Comparison of ENCODE assay signal across 8 cellular contexts in genomic region chr1:19596719-19597462, GRCh38.
DNase-seq lines count a peak whose midpoint lies in the region; ATAC-seq and TF ChIP-seq lines count a peak whose summit lies in the region.

No MANE protein-coding gene starts in this region.

- peaks cover 11% of the 10 kb centered on the region; the same call in 1 of the 2 replicates for H3K4me1 ChIP-seq in OCI-LY3 (ENCODE audit: low read length)

- DNase-seq in DMS 273 treated with DMSO at 0.1 percent for 48 hours (lab: John Stamatoyannopoulos, UW) (peak; percentile 95), HuH-7.5 (ENCODE audit: low spot score) (peak; percentile 81), activated T-cell treated with anti-CD3 and anti-CD28 coated beads for 24 hours (ENCODE audit: low read depth) (peak; percentile 96), epidermal melanocyte (ENCODE audit: insufficient read length, low spot score) (peak; percentile 94), midbrain (lab: John Stamatoyannopoulos, UW) (peak; percentile 93)
- peak; percentile 97 to 98 for DNase-seq in stimulated activated CD8-positive, alpha-beta memory T cell treated with anti-CD3 and anti-CD28 coated beads, Interleukin-15, amount 100 ng/mL, for 48 hours (ENCODE audit: low read depth in 2 of 2)

- H3K27me3 ChIP-seq in OCI-LY3 (ENCODE audit: low read depth, low read length): no peaks in the 10 kb centered on the region

- H3K9ac ChIP-seq in OCI-LY3 (ENCODE audit: low read length): peak overlapping the region; percentile 90

- peaks cover 55% of the 10 kb centered on the region for H3K79me2 ChIP-seq in OCI-LY3 (ENCODE audit: low read length)

- peak overlapping the region; percentile 96 for H3K4me3 ChIP-seq in OCI-LY3 (ENCODE audit: low read length)

- H2AFZ ChIP-seq in OCI-LY3 (ENCODE audit: low read depth, low read length): peak overlapping the region; percentile 96

- peak; percentile 86 for ATAC-seq in GM21528 (IDR thresholded peaks at IDR 0.05; ENCODE audit: low FRiP score, unreplicated experiment)

- peak overlapping the region; percentile 89 for H3K4me2 ChIP-seq in OCI-LY3 (ENCODE audit: low read length)

- peak overlapping the region; percentile 69 for H3K27ac ChIP-seq in OCI-LY3 (ENCODE audit: low read length)

- no peaks in the 10 kb centered on the region for H3K36me3 ChIP-seq in OCI-LY3 (replicated peaks; ENCODE audit: low read depth, low read length)

- peaks cover 7% of the 10 kb centered on the region for H4K20me1 ChIP-seq in OCI-LY3 (ENCODE audit: insufficient read depth, low read length)

- TF ChIP-seq CTCF in OCI-LY3 (IDR thresholded peaks at IDR 0.05; ENCODE audit: low read depth, low read length): no peak

- no peaks in the 10 kb centered on the region for H3K9me3 ChIP-seq in OCI-LY3 (ENCODE audit: insufficient read depth, low read length)

Comparison
In these comparisons a context has a peak if more than half of its experiments do, and no peak if none do; other contexts are left out.
1. Peak in every context shown above with its lines: DNase-seq, ATAC-seq, H3K4me3 ChIP-seq and H3K27ac ChIP-seq.